Comparison of ENCODE assay signal across 13 cellular contexts in genomic region chr15:88139936-88140335, GRCh38.
A peak's percentile ranks its signal among the peaks of the same experiment; 100 is the strongest.
DNase-seq lines count a peak whose midpoint lies in the region; ATAC-seq and TF ChIP-seq lines count a peak whose summit lies in the region.
"Had no signal": no experiment of that assay in that cellular context is flagged by ENCODE, and none has a peak within 500 bp of the region (broad histone marks: within the 10 kb centered on the region; RNA-seq: fewer than 3 reads in every experiment).

No MANE protein-coding gene starts in this region.

- no peaks in the 10 kb centered on the region for H3K79me2 ChIP-seq in mesendoderm (ENCODE audit: control insufficient read depth, insufficient read depth, low read length)

- no peaks in the 10 kb centered on the region for H3K9me3 ChIP-seq in suprapubic skin
- H3K9me3 ChIP-seq: A549 had no signal

- no peak overlapping the region for H3K56ac ChIP-seq in mesendoderm (ENCODE audit: low read length)

- no peak overlapping the region for H2AK5ac ChIP-seq in mesendoderm (ENCODE audit: low read length)

- H3K27ac ChIP-seq in mesendoderm (ENCODE audit: low read depth, low read length): no peak overlapping the region
- H3K27ac ChIP-seq in suprapubic skin: no peak overlapping the region
- H3K27ac ChIP-seq: A549 had no signal

- no peak for TF ChIP-seq POLR2A in suprapubic skin (IDR thresholded peaks at IDR 0.05)

- H3K79me1 ChIP-seq in mesendoderm (ENCODE audit: low read length): no peaks in the 10 kb centered on the region

- no peaks in the 10 kb centered on the region for H3K36me3 ChIP-seq in mesendoderm (ENCODE audit: control insufficient read depth, insufficient read depth, low read length)
- H3K36me3 ChIP-seq in suprapubic skin: no peaks in the 10 kb centered on the region

- ATAC-seq in HG03342 (IDR thresholded peaks at IDR 0.05; ENCODE audit: unreplicated experiment): no peak
- ATAC-seq: A549; CD8-positive, alpha-beta T cell; HepG2 had no signal

- H3K18ac ChIP-seq in mesendoderm (ENCODE audit: low read length): no peak overlapping the region

- no peaks in the 10 kb centered on the region for H3K27me3 ChIP-seq in mesendoderm (ENCODE audit: insufficient read depth, low read length, poor library complexity)
- H3K27me3 ChIP-seq in suprapubic skin: no peaks in the 10 kb centered on the region

- H4K5ac ChIP-seq in mesendoderm (ENCODE audit: low read length): no peak overlapping the region

- H4K8ac ChIP-seq in mesendoderm (ENCODE audit: low read depth, low read length): no peak overlapping the region

- H3K4ac ChIP-seq in mesendoderm (ENCODE audit: low read depth, low read length): no peak overlapping the region

- H3K4me1 ChIP-seq in mesendoderm (ENCODE audit: control insufficient read depth, low read depth, low read length): no peaks in the 10 kb centered on the region
- no peaks in the 10 kb centered on the region for H3K4me1 ChIP-seq in suprapubic skin
- H3K4me1 ChIP-seq: A549 had no signal

- TF ChIP-seq EP300 in suprapubic skin (IDR thresholded peaks at IDR 0.05): no peak

- H3K23ac ChIP-seq in mesendoderm (ENCODE audit: low read length): no peak overlapping the region

- H2BK120ac ChIP-seq in mesendoderm (ENCODE audit: low read depth, low read length): no peak overlapping the region

- no peak overlapping the region for H3K4me2 ChIP-seq in mesendoderm (ENCODE audit: low read length)
- H3K4me2 ChIP-seq: A549 had no signal

- no CpG with 5 or more reads among the region's 2 CpGs for WGBS in mesendoderm (ENCODE audit: extremely low coverage, insufficient coverage, low lambda C conversion rate)
- WGBS in suprapubic skin: 81% methylated on average over 2 of the region's 2 CpGs

- no peak overlapping the region for H3K9ac ChIP-seq in mesendoderm (ENCODE audit: low read length)

- no peak overlapping the region for H3K4me3 ChIP-seq in fibroblast of the aortic adventitia (ENCODE audit: low read depth, low read length)
- H3K4me3 ChIP-seq in mesendoderm (ENCODE audit: low read length): no peak overlapping the region
- no peak overlapping the region for H3K4me3 ChIP-seq in suprapubic skin
- H3K4me3 ChIP-seq: A549 had no signal

- no peak overlapping the region for H2BK15ac ChIP-seq in mesendoderm (replicated peaks; ENCODE audit: low read depth)

- DNase-seq in NCI-H345 treated with DMSO at 0.1 percent for 48 hours (lab: John Stamatoyannopoulos, UW; ENCODE audit: unreplicated experiment) (peak; percentile 71), fibroblast of the aortic adventitia (ENCODE audit: low read depth) (peak; percentile 56), mesendoderm (peak; percentile 11), NCI-H2171 (lab: John Stamatoyannopoulos, UW) (no peak), suprapubic skin (ENCODE audit: low spot score in 2 of 2) (no peak)
- DNase-seq: CD8-positive, alpha-beta T cell; DMS53; GF-D8; HCEC 1CT; HFFc6 had no signal

- no peak for TF ChIP-seq CTCF in fibroblast of the aortic adventitia (IDR thresholded peaks at IDR 0.05; ENCODE audit: insufficient read depth, low read length)
- no peak for TF ChIP-seq CTCF in suprapubic skin (IDR thresholded peaks at IDR 0.05)

- no peak overlapping the region for H2BK5ac ChIP-seq in mesendoderm (ENCODE audit: low read length)

Comparison
In these comparisons a context has a peak if more than half of its experiments do, and no peak if none do; other contexts are left out.
1. DNase-seq: peak in NCI-H345 treated with DMSO at 0.1 percent for 48 hours (single experiment), fibroblast of the aortic adventitia (single experiment) and mesendoderm (single experiment); none in NCI-H2171 (single experiment) and suprapubic skin (0 of 2).